Comparison of ENCODE assay signal across 28 cellular contexts in genomic region chr2:180720861-180721260, GRCh38.
"Had no signal": no experiment of that assay in that cellular context is flagged by ENCODE, and none has a peak within 500 bp of the region (broad histone marks: within the 10 kb centered on the region; RNA-seq: fewer than 3 reads in every experiment).

No MANE protein-coding gene starts in this region.

- H3K9me3 ChIP-seq: left lung, lower lobe of right lung, neutrophil, right atrium auricular region, right lobe of liver, stomach, testis, thyroid gland, transverse colon, upper lobe of left lung, vagina had no signal

- ATAC-seq: left colon; left lung; lower lobe of right lung; natural killer cell; right lobe of liver; stimulated activated naive B cell treated with anti-CD40 and anti-IgM and Interleukin-4, amounts not matched to agents 10 μg/mL and 1 μg/mL and 100 μg/mL, for 72 hours; stimulated activated naive CD8-positive, alpha-beta T cell treated with anti-CD3 and anti-CD28 coated beads, Interleukin-15, Interleukin-2, amounts not matched to agents 100 U/mL and 50 U/mL, for 24 hours had no signal

- H3K27ac ChIP-seq: left lung, lower lobe of right lung, neural progenitor cell, neutrophil, right atrium auricular region, right lobe of liver, stomach, testis, thyroid gland, transverse colon, upper lobe of left lung, vagina had no signal

- FAIRE-seq: islet of Langerhans, kidney had no signal

- H3K27me3 ChIP-seq: left lung, neural progenitor cell, neutrophil, right atrium auricular region, right lobe of liver, stomach, testis, thyroid gland, transverse colon, upper lobe of left lung, vagina had no signal

- H3K4me3 ChIP-seq: left lung, lower lobe of right lung, neural progenitor cell, right atrium auricular region, right lobe of liver, smooth muscle cell, stomach, testis, thyroid gland, transverse colon, upper lobe of left lung, vagina had no signal

- H3K4me1 ChIP-seq: left lung, lower lobe of right lung, neural progenitor cell, right atrium auricular region, right lobe of liver, stomach, testis, thyroid gland, transverse colon, upper lobe of left lung had no signal

- H3K9ac ChIP-seq: neural progenitor cell had no signal

- DNase-seq: hypothalamus; immature natural killer cell; kidney; left colon; left lung; lower lobe of right lung; mammary epithelial cell; mesenchymal stem cell; naive B cell; natural killer cell; nephron progenitor cell; occipital lobe; right lobe of liver; stimulated activated CD4-positive, alpha-beta T cell treated with anti-CD3 and anti-CD28 coated beads, Interleukin-1b, Interleukin-23, amount 100 ng/mL, for 48 hours; stimulated activated CD4-positive, alpha-beta T cell treated with anti-CD3 and anti-CD28 coated beads, Interleukin-2, amount 100 ng/mL, for 48 hours; stimulated activated naive B cell treated with anti-CD40 and anti-IgM and Interleukin-4, amounts not matched to agents 10 μg/mL and 1 μg/mL and 100 μg/mL, for 72 hours; stimulated activated naive CD8-positive, alpha-beta T cell treated with anti-CD3 and anti-CD28 coated beads, Interleukin-15, Interleukin-2, amounts not matched to agents 100 U/mL and 50 U/mL, for 24 hours; stomach; testis; thyroid gland; transverse colon; upper lobe of left lung had no signal

- H3K36me3 ChIP-seq: left lung, lower lobe of right lung, neural progenitor cell, neutrophil, right atrium auricular region, right lobe of liver, stomach, thyroid gland, transverse colon, upper lobe of left lung, vagina had no signal
